In the genomic region with DNA sequence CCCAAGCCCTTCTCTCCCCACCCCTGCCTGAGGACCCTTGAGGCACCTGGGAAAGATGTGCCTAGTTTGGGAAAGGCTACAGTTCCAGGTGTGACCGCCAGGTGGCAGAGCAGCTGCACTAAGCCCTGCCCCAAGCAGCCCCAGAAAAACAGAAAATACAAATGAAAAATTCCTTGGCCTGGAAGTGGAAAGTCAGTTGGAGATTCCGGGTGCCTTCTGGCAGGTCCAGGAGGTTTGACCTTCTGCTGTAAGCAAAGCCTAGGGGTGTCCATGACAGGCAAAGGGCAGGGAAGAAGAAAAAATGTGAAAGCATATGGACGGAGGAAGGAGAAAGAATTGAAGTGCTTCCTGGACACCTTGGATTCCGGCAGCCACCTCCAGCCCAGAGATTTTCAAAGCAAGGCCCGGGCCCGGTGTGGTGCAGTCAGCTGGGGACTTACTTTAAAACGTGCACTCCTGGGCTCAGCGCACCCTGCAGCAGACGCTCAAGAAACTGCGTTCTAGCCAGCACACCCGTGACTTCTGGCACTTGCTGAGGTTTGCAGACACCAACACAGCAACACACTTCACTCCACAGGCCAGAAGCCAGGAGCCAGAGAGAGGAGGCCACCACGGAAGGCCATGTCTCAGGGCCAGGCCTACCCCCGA, we compare ENCODE assay signal across 9 cellular contexts. TPM values are rescaled to one million over a fixed set of nuclear protein-coding genes. Genes with fewer than 3 reads are reported as not detected.
DNase-seq lines count a peak whose midpoint lies in the region; ATAC-seq and TF ChIP-seq lines count a peak whose summit lies in the region.
"Had no signal": no experiment of that assay in that cellular context is flagged by ENCODE, and none has a peak within 500 bp of the region (broad histone marks: within the 10 kb centered on the region; RNA-seq: fewer than 3 reads in every experiment).

No MANE protein-coding gene starts in this region.

- H3K9ac ChIP-seq in GM23248, result no peak overlapping the region

- peaks cover 2% of the 10 kb centered on the region for H3K27me3 Mint-ChIP-seq in activated naive CD8-positive, alpha-beta T cell treated with anti-CD3 and anti-CD28 coated beads, Interleukin-2, amount 10 ng/mL, durations not matched to agents 7 days and 5 days
- peaks cover 21% of the 10 kb centered on the region for H3K27me3 Mint-ChIP-seq in progenitor cell of endocrine pancreas

- H3K27me3 ChIP-seq in GM23248 (replicated peaks; ENCODE audit: insufficient read depth) (peaks cover 10% of the 10 kb centered on the region), Peyer's patch (no peaks in the 10 kb centered on the region), vagina (no peaks in the 10 kb centered on the region)

- H3K4me3 Mint-ChIP-seq in activated naive CD8-positive, alpha-beta T cell treated with anti-CD3 and anti-CD28 coated beads, Interleukin-2, amount 10 ng/mL, durations not matched to agents 7 days and 5 days, result no peak overlapping the region
- no peak overlapping the region for H3K4me3 Mint-ChIP-seq in progenitor cell of endocrine pancreas (ENCODE audit: low read depth)

- H3K79me2 ChIP-seq in GM23248 (ENCODE audit: insufficient read depth), result no peaks in the 10 kb centered on the region

- H3K4me3 ChIP-seq in AG10803 (ENCODE audit: low read length) (no peak overlapping the region), GM23248 (no peak overlapping the region), Peyer's patch (no peak overlapping the region), vagina (no peak overlapping the region)

- H2AFZ ChIP-seq in GM23248, result peak overlapping the region; percentile 52

- H3K36me3 ChIP-seq in GM23248 (ENCODE audit: low read depth) (no peaks in the 10 kb centered on the region), Peyer's patch (no peaks in the 10 kb centered on the region), vagina (no peaks in the 10 kb centered on the region)

- no peaks in the 10 kb centered on the region for H3K9me3 ChIP-seq in GM23248 (ENCODE audit: low read depth)
- H3K9me3 ChIP-seq in Peyer's patch, result no peaks in the 10 kb centered on the region
- H3K9me3 ChIP-seq in vagina, result no peaks in the 10 kb centered on the region

- no peaks in the 10 kb centered on the region for H3K9me2 ChIP-seq in GM23248 (ENCODE audit: insufficient read depth)

- H4K20me1 ChIP-seq in GM23248 (ENCODE audit: insufficient read depth), result no peaks in the 10 kb centered on the region

- H3K27ac ChIP-seq in GM23248, result no peak overlapping the region
- H3K27ac ChIP-seq in Peyer's patch, result peak overlapping the region in 2 of 4 donors; percentile 10 to 17
- H3K27ac ChIP-seq in vagina, result peak overlapping the region; percentile 83

- 20 to 27% methylated on average over 13 of the region's 13 CpGs for WGBS in GM23248 (ENCODE audit: low coverage in 1 of 2, low lambda C conversion rate in 2 of 2, missing lambda C conversion rate in 2 of 2), 2 experiments

- peak; percentile 32 for ATAC-seq in activated naive CD8-positive, alpha-beta T cell treated with anti-CD3 and anti-CD28 coated beads, Interleukin-2, amount 10 ng/mL, durations not matched to agents 7 days and 5 days (ENCODE audit: low read depth)
- ATAC-seq in Right ventricle myocardium superior (ENCODE audit: poor library complexity) (peak; percentile 85), HG03135 (IDR thresholded peaks at IDR 0.05; ENCODE audit: unreplicated experiment) (no peak)

- TF ChIP-seq POLR2A in Peyer's patch (IDR thresholded peaks at IDR 0.05) (no peak), vagina (IDR thresholded peaks at IDR 0.05) (no peak)

- H3K4me1 ChIP-seq in GM23248 (ENCODE audit: insufficient read depth) (peaks cover 22% of the 10 kb centered on the region), Peyer's patch (peaks cover 0 to 18% (median 0%) of the 10 kb centered on the region in 4 donors), vagina (peaks cover 28% of the 10 kb centered on the region)

- intact Hi-C loops in Right ventricle myocardium superior (cut with DNase I), result no loop called here
- intact Hi-C loops in vagina (cut with DNase I), result loop anchor here (2.0 to 5.0 kb wide), 2 partner anchors 99 to 169 kb away; a partner anchor contains a TSS

- peak overlapping the region; percentile 42 for H3K4me2 ChIP-seq in GM23248 (ENCODE audit: unreplicated experiment)

- peak; percentile 95 for TF ChIP-seq CTCF in AG10803 (conservative IDR thresholded peaks at IDR 0.05; ENCODE audit: low read length)
- TF ChIP-seq CTCF in Peyer's patch (IDR thresholded peaks at IDR 0.05), result peak; percentile 83 to 97 (median 89)
- peak; percentile 97 for TF ChIP-seq CTCF in progenitor cell of endocrine pancreas (IDR thresholded peaks at IDR 0.05; ENCODE audit: unreplicated experiment)
- peak; percentile 96 to 98 (median 96) for TF ChIP-seq CTCF in vagina (IDR thresholded peaks at IDR 0.05)

- H3K36me3 Mint-ChIP-seq in activated naive CD8-positive, alpha-beta T cell treated with anti-CD3 and anti-CD28 coated beads, Interleukin-2, amount 10 ng/mL, durations not matched to agents 7 days and 5 days, result no peaks in the 10 kb centered on the region
- no peaks in the 10 kb centered on the region for H3K36me3 Mint-ChIP-seq in progenitor cell of endocrine pancreas (ENCODE audit: insufficient read depth)

- H3K27ac Mint-ChIP-seq in activated naive CD8-positive, alpha-beta T cell treated with anti-CD3 and anti-CD28 coated beads, Interleukin-2, amount 10 ng/mL, durations not matched to agents 7 days and 5 days, result no peak overlapping the region
- no peak overlapping the region for H3K27ac Mint-ChIP-seq in progenitor cell of endocrine pancreas

- no peaks in the 10 kb centered on the region for H3F3A ChIP-seq in GM23248 (ENCODE audit: insufficient read depth)

- in situ Hi-C loops in GM23248 (cut with MboI), result no loop called here

- H3K4me1 Mint-ChIP-seq in activated naive CD8-positive, alpha-beta T cell treated with anti-CD3 and anti-CD28 coated beads, Interleukin-2, amount 10 ng/mL, durations not matched to agents 7 days and 5 days, result peaks cover 6% of the 10 kb centered on the region
- peaks cover 15% of the 10 kb centered on the region for H3K4me1 Mint-ChIP-seq in progenitor cell of endocrine pancreas (ENCODE audit: low read depth)

- H3K9me3 Mint-ChIP-seq in activated naive CD8-positive, alpha-beta T cell treated with anti-CD3 and anti-CD28 coated beads, Interleukin-2, amount 10 ng/mL, durations not matched to agents 7 days and 5 days, result peaks cover 4% of the 10 kb centered on the region
- no peaks in the 10 kb centered on the region for H3K9me3 Mint-ChIP-seq in progenitor cell of endocrine pancreas (ENCODE audit: low read depth)

- DNase-seq in AG10803 (ENCODE audit: low read depth), result peak; percentile 46
- DNase-seq in GM23248, result peak; percentile 66
- DNase-seq in Peyer's patch, result peak; percentile 57 to 83 (median 71)
- peak; percentile 65 for DNase-seq in activated naive CD8-positive, alpha-beta T cell treated with anti-CD3 and anti-CD28 coated beads, Interleukin-2, amount 10 ng/mL, durations not matched to agents 7 days and 5 days
- DNase-seq in Right ventricle myocardium superior, result peak; percentile 81
- peak; percentile 58 for DNase-seq in progenitor cell of endocrine pancreas (ENCODE audit: low spot score, unreplicated experiment)
- no peak for DNase-seq in vagina (ENCODE audit: extremely low spot score in 2 of 2)

- POLR2A ChIA-PET in activated naive CD8-positive, alpha-beta T cell treated with anti-CD3 and anti-CD28 coated beads, Interleukin-2, amount 10 ng/mL, durations not matched to agents 7 days and 5 days (lab: Charles Lee), result no interaction called here

RNA-seq across cellular contexts. Expression of a gene that starts 2.1 kb away (rescaled TPM):
- not detected in 2 replicates for total RNA-seq in GM23248 (2014; rRNA removed; shearing (Covaris generic))
- not detected in 2 replicates for polyA plus RNA-seq in GM23248 (2016; fragmentation: Nextera tagmentation; extraction: Ambion mirVana)
- total RNA-seq in Peyer's patch (not detected), Right ventricle myocardium superior (not detected), progenitor cell of endocrine pancreas (not detected in 2 replicates), vagina (0.25 TPM)
- not detected for total RNA-seq in activated naive CD8-positive, alpha-beta T cell treated with anti-CD3 and anti-CD28 coated beads, Interleukin-2, amount 10 ng/mL, durations not matched to agents 7 days and 5 days
- total RNA-seq: subcutaneous adipose tissue had no signal

RNA-seq across cellular contexts. Expression of a gene that starts 37.3 kb away (rescaled TPM):
- total RNA-seq in GM23248 (2014; rRNA removed; shearing (Covaris generic)), result not detected in 2 replicates
- polyA plus RNA-seq in GM23248 (2016; fragmentation: Nextera tagmentation; extraction: Ambion mirVana), result not detected in 2 replicates
- total RNA-seq in Peyer's patch (not detected), Right ventricle myocardium superior (not detected), progenitor cell of endocrine pancreas (not detected in 2 replicates), vagina (not detected)
- not detected for total RNA-seq in activated naive CD8-positive, alpha-beta T cell treated with anti-CD3 and anti-CD28 coated beads, Interleukin-2, amount 10 ng/mL, durations not matched to agents 7 days and 5 days
- total RNA-seq: subcutaneous adipose tissue had no signal

Comparison
In these comparisons a context has a peak if more than half of its experiments do, and no peak if none do; other contexts are left out.
1. DNase-seq: peak in AG10803 (single experiment), GM23248 (single experiment), Peyer's patch (3 of 3), activated naive CD8-positive, alpha-beta T cell treated with anti-CD3 and anti-CD28 coated beads, Interleukin-2, amount 10 ng/mL, durations not matched to agents 7 days and 5 days (single experiment), Right ventricle myocardium superior (single experiment) and progenitor cell of endocrine pancreas (single experiment); none in vagina (0 of 2).
2. Peak in every context shown above with its lines, with median percentiles within 50 percentile points of each other: CTCF ChIP-seq.